In genomic region chr1:10511494-10511885, GRCh38 we compare ENCODE assay signal across 11 cellular contexts. TPM values are rescaled to one million over a fixed set of nuclear protein-coding genes. Genes with fewer than 3 reads are reported as not detected.
DNase-seq lines count a peak whose midpoint lies in the region; ATAC-seq, FAIRE-seq and TF ChIP-seq lines count a peak whose summit lies in the region.
"Had no signal": no experiment of that assay in that cellular context is flagged by ENCODE, and none has a peak within 500 bp of the region (broad histone marks: within the 10 kb centered on the region; RNA-seq: fewer than 3 reads in every experiment).

No MANE protein-coding gene starts in this region.

- H4K20me1 ChIP-seq in OCI-LY3 (ENCODE audit: insufficient read depth, low read length) (peaks cover 69% of the 10 kb centered on the region), K562 (replicated peaks; ENCODE audit: control insufficient read depth, insufficient read depth, low read length) (peaks cover 50% of the 10 kb centered on the region)

- H3K79me2 ChIP-seq in OCI-LY3 (ENCODE audit: low read length) (peaks cover 11% of the 10 kb centered on the region), K562 (ENCODE audit: control insufficient read depth, insufficient read depth, low read length) (peaks cover 93% of the 10 kb centered on the region)

- intact Hi-C loops in K562 (cut with micrococcal nuclease) (loop anchor here (10.0 kb wide), 1 partner anchor 433 kb away; no protein-coding TSS in a partner anchor), natural killer cell (cut with micrococcal nuclease) (loop anchor here (1.0 to 5.0 kb wide), 3 partner anchors 14 to 181 kb away; no protein-coding TSS in a partner anchor)

- TF ChIP-seq POLR2A in K562 (conservative IDR thresholded peaks at IDR 0.05) = no peak

- peak in 1 of 3 donors; percentile 11 for DNase-seq in CD4-positive, CD25-positive, alpha-beta regulatory T cell
- DNase-seq in K562 (ENCODE audit: extremely low read depth in 1 of 4, low spot score in 3 of 4) (peak in 2 of 4 experiments; percentile 41 to 57), natural killer cell (no peak), HTR-8/SVneo (ENCODE audit: insufficient read length, low spot score) (no peak), NCI-H1417 (lab: John Stamatoyannopoulos, UW) (no peak), GM19238 (ENCODE audit: insufficient read length, low spot score) (no peak)
- DNase-seq: NCI-H1092 treated with DMSO at 0.1 percent for 48 hours had no signal

- H3K4me3 ChIP-seq in CD4-positive, CD25-positive, alpha-beta regulatory T cell (ENCODE audit: low read depth, low read length) = peak overlapping the region; percentile 73
- no peak overlapping the region for H3K4me3 ChIP-seq in OCI-LY3 (ENCODE audit: low read length)
- no peak overlapping the region for H3K4me3 ChIP-seq in K562
- H3K4me3 ChIP-seq: GM23338 had no signal

- in situ Hi-C loops in K562 (cut with MboI) = no loop called here

- peak overlapping the region; percentile 87 for H3K27ac ChIP-seq in CD4-positive, CD25-positive, alpha-beta regulatory T cell (ENCODE audit: insufficient read depth, low read length, poor library complexity, severe bottlenecking)
- H3K27ac ChIP-seq in OCI-LY3 (ENCODE audit: low read length) (no peak overlapping the region), K562 (ENCODE audit: extremely low read depth, low read depth, low read length) (peak overlapping the region; percentile 84)

- H3K36me3 Mint-ChIP-seq in CD4-positive, CD25-positive, alpha-beta regulatory T cell = peaks cover 2% of the 10 kb centered on the region
- H3K36me3 Mint-ChIP-seq in natural killer cell = no peaks in the 10 kb centered on the region

- no peak for ATAC-seq in CD4-positive, CD25-positive, alpha-beta regulatory T cell (ENCODE audit: low read depth in 2 of 2)
- ATAC-seq in K562 = peak; percentile 5
- no peak for ATAC-seq in natural killer cell
- no peak for ATAC-seq in GM18907 (IDR thresholded peaks at IDR 0.05; ENCODE audit: unreplicated experiment)
- ATAC-seq: GM23338 had no signal

- H3K4me1 ChIP-seq in CD4-positive, CD25-positive, alpha-beta regulatory T cell (ENCODE audit: control insufficient read depth, insufficient read depth, low read length, poor library complexity, severe bottlenecking) = peaks cover 79% of the 10 kb centered on the region
- H3K4me1 ChIP-seq in OCI-LY3 (ENCODE audit: low read length) (peaks cover 15% of the 10 kb centered on the region), K562 (replicated peaks in 1 of 2; ENCODE audit: control insufficient read depth in 2 of 2, insufficient read depth in 2 of 2, low read length in 2 of 2) (peaks cover 29 to 35% of the 10 kb centered on the region in 2 experiments)

- H3K4me2 ChIP-seq in OCI-LY3 (ENCODE audit: low read length) (peak overlapping the region; percentile 63), K562 (ENCODE audit: insufficient read depth, low read length) (peak overlapping the region; percentile 51)
- H3K4me2 ChIP-seq: GM23338 had no signal

- no peaks in the 10 kb centered on the region for H3K27me3 Mint-ChIP-seq in CD4-positive, CD25-positive, alpha-beta regulatory T cell
- no peaks in the 10 kb centered on the region for H3K27me3 Mint-ChIP-seq in natural killer cell (ENCODE audit: low read depth in 2 of 2)
- H3K27me3 Mint-ChIP-seq: dendritic cell treated with granulocyte-macrophage colony-stimulating factor and Interleukin-4, amounts not matched to agents 40 ng/mL and 50 ng/mL, for 4 days had no signal

- H3K9me1 ChIP-seq in K562 (ENCODE audit: control insufficient read depth, insufficient read depth, low read length) = peaks cover 14% of the 10 kb centered on the region

- H3K36me3 ChIP-seq in CD4-positive, CD25-positive, alpha-beta regulatory T cell (ENCODE audit: control insufficient read depth, insufficient read depth, low read length) = no peaks in the 10 kb centered on the region
- H3K36me3 ChIP-seq in OCI-LY3 (replicated peaks; ENCODE audit: low read depth, low read length) (no peaks in the 10 kb centered on the region), K562 (ENCODE audit: control insufficient read depth, insufficient read depth, low read length) (peaks cover 22% of the 10 kb centered on the region; the same call in 2 of the 3 replicates)

- WGBS in K562 (ENCODE audit: insufficient coverage, low coverage, missing lambda C conversion rate) = 12% methylated on average over 3 of the region's 3 CpGs

- no peak overlapping the region for H3K9ac ChIP-seq in OCI-LY3 (ENCODE audit: low read length)
- peak overlapping the region; percentile 3 to 57; a peak in 2 of 4 replicates for H3K9ac ChIP-seq in K562 (ENCODE audit: insufficient read depth in 1 of 2, low read depth in 2 of 2, low read length in 2 of 2)

- no peaks in the 10 kb centered on the region for H3K9me3 ChIP-seq in CD4-positive, CD25-positive, alpha-beta regulatory T cell (ENCODE audit: control insufficient read depth in 2 of 2, low read length in 2 of 2)
- H3K9me3 ChIP-seq in OCI-LY3 (ENCODE audit: insufficient read depth, low read length) (no peaks in the 10 kb centered on the region), K562 (replicated peaks; ENCODE audit: control insufficient read depth, insufficient read depth, low read depth, low read length) (no peaks in the 10 kb centered on the region)

- CTCF ChIA-PET in K562 (lab: Yijun Ruan, JAX; ENCODE audit: low intra/inter-chr PET ratio) = interaction anchor here (0.7 to 0.9 kb wide), 2 partner anchors 15 to 1082 kb away, joined by 3 read pairs; no protein-coding TSS in a partner anchor

- POLR2A ChIA-PET in K562 (lab: Yijun Ruan, JAX) = interaction anchor here (0.6 to 2.2 kb wide), 5 partner anchors 12 to 470 kb away, joined by 3 to 7 read pairs (median 4); a partner anchor contains a TSS

- H2AFZ ChIP-seq in OCI-LY3 (ENCODE audit: low read depth, low read length) = no peak overlapping the region
- no peak overlapping the region for H2AFZ ChIP-seq in K562 (ENCODE audit: low read depth, low read length)
- H2AFZ ChIP-seq: GM23338 had no signal

- H3K4me1 Mint-ChIP-seq in CD4-positive, CD25-positive, alpha-beta regulatory T cell = peaks cover 38 to 80% (median 58%) of the 10 kb centered on the region in 4 donors
- peaks cover 73 to 77% of the 10 kb centered on the region in 2 donors for H3K4me1 Mint-ChIP-seq in natural killer cell

- TF ChIP-seq RAD21 in K562 (CRISPR knock-in tag; conservative IDR thresholded peaks at IDR 0.05 in 1 of 2, IDR thresholded peaks at IDR 0.05 in 1 of 2) = no peak

- FAIRE-seq in K562 (lab: Jason Lieb, UNC) (no peak), HTR-8/SVneo (lab: Jason Lieb, UNC) (no peak)

- BruUV-seq in K562 (replicated peaks; lab: Mats Ljungman, UMichigan) = no TSS peak

- no peaks in the 10 kb centered on the region for H3K9me3 Mint-ChIP-seq in CD4-positive, CD25-positive, alpha-beta regulatory T cell
- no peaks in the 10 kb centered on the region for H3K9me3 Mint-ChIP-seq in natural killer cell
- H3K9me3 Mint-ChIP-seq: dendritic cell treated with granulocyte-macrophage colony-stimulating factor and Interleukin-4, amounts not matched to agents 40 ng/mL and 50 ng/mL, for 4 days; GM23338 had no signal

- peak overlapping the region; percentile 89 to 94 (median 89) for H3K27ac Mint-ChIP-seq in CD4-positive, CD25-positive, alpha-beta regulatory T cell
- peak overlapping the region; percentile 93 to 96 for H3K27ac Mint-ChIP-seq in natural killer cell
- H3K27ac Mint-ChIP-seq: dendritic cell treated with granulocyte-macrophage colony-stimulating factor and Interleukin-4, amounts not matched to agents 40 ng/mL and 50 ng/mL, for 4 days had no signal

- H3K4me3 Mint-ChIP-seq in CD4-positive, CD25-positive, alpha-beta regulatory T cell = peak overlapping the region; percentile 36 to 85 (median 70)
- H3K4me3 Mint-ChIP-seq in natural killer cell = peak overlapping the region; percentile 83
- H3K4me3 Mint-ChIP-seq: dendritic cell treated with granulocyte-macrophage colony-stimulating factor and Interleukin-4, amounts not matched to agents 40 ng/mL and 50 ng/mL, for 4 days; GM23338 had no signal

- no peak for TF ChIP-seq EP300 in K562 (IDR thresholded peaks at IDR 0.05; ENCODE audit: low read length)

- no peak for TF ChIP-seq CTCF in OCI-LY3 (IDR thresholded peaks at IDR 0.05; ENCODE audit: low read depth, low read length)
- TF ChIP-seq CTCF in K562 (IDR thresholded peaks at IDR 0.05 in 2 of 3, conservative IDR thresholded peaks at IDR 0.05 in 1 of 3; ENCODE audit: insufficient read depth in 2 of 3, low read depth in 1 of 3, low read length in 3 of 3) = no peak
- TF ChIP-seq CTCF in natural killer cell (IDR thresholded peaks at IDR 0.05) = no peak

- no peaks in the 10 kb centered on the region for H3K27me3 ChIP-seq in CD4-positive, CD25-positive, alpha-beta regulatory T cell (ENCODE audit: control insufficient read depth, insufficient read depth, low read length)
- H3K27me3 ChIP-seq in OCI-LY3 (ENCODE audit: low read depth, low read length) (no peaks in the 10 kb centered on the region), K562 (ENCODE audit: control insufficient read depth in 2 of 2, insufficient read depth in 2 of 2, low read length in 2 of 2) (no peaks in the 10 kb centered on the region)

RNA-seq across cellular contexts. Expression of gene PEX14, which starts 36.7 kb away (rescaled TPM):
- total RNA-seq in CD4-positive, CD25-positive, alpha-beta regulatory T cell = 22.4 TPM
- 1 to 10 TPM; 3.5 to 5.2 (median 4.4) TPM for polyA plus RNA-seq in CD4-positive, CD25-positive, alpha-beta regulatory T cell
- 22.7 and 32.6 TPM in 2 replicates for total RNA-seq in K562 (2011; cell fraction: chromatin; rRNA removed; ENCODE audit: low replicate concordance)
- total RNA-seq in K562 (2011; cell fraction: nucleolus; rRNA removed) = 32.9 and 41.0 TPM in 2 replicates
- 27.9 and 28.1 TPM in 2 replicates for total RNA-seq in K562 (2011; cell fraction: nucleoplasm; rRNA removed)
- total RNA-seq in K562 (2014; rRNA removed) (25.7 and 39.1 TPM in 2 replicates), K562 (2014; rRNA removed; fragmentation: Illumina TruSeq; extraction: Trizol) (11.6 and 12.8 TPM in 2 replicates), K562 (2015; rRNA removed; fragmentation: Illumina TruSeq; extraction: Trizol) (20.2 and 22.7 TPM in 2 replicates), K562 (2021) (45.7 and 47.5 TPM in 2 replicates), natural killer cell (10 to 100 TPM; 21.4 to 27.3 (median 24.1) TPM)
- polyA plus RNA-seq in K562 (2011; rRNA removed) (8.0 and 19.6 TPM in 2 replicates), K562 (2014; fragmentation: Illumina TruSeq; extraction: Trizol) (30.2 and 31.2 TPM in 2 replicates), K562 (2014; fragmentation: Nextera tagmentation; extraction: Ambion mirVana) (1 to 10 TPM; 2.6 to 2.9 TPM), K562 (2014; rRNA removed) (25.5 and 27.2 TPM in 2 replicates)
- polyA plus RNA-seq in K562 (2011; cell fraction: cytosol; rRNA removed) = 11.8 and 15.9 TPM in 2 replicates
- polyA plus RNA-seq in K562 (2011; cell fraction: nucleus; rRNA removed) = 22.9 and 28.2 TPM in 2 replicates
- polyA plus RNA-seq in K562 (2012) = 37.1 and 37.2 TPM in 2 replicates
- polyA minus RNA-seq in K562 (2011; rRNA and poly(A)+ RNA removed) = 6.4 and 7.4 TPM in 2 replicates
- 11.3 and 18.9 TPM in 2 replicates for polyA minus RNA-seq in K562 (2011; cell fraction: cytosol; rRNA and poly(A)+ RNA removed)
- polyA minus RNA-seq in K562 (2011; cell fraction: nucleus; rRNA and poly(A)+ RNA removed) = 12.4 and 16.8 TPM in 2 replicates

RNA-seq across cellular contexts. Expression of gene DFFA, which starts 39.2 kb away (rescaled TPM):
- total RNA-seq in CD4-positive, CD25-positive, alpha-beta regulatory T cell = 19.2 TPM
- 10 to 100 TPM; 16.3 to 21.4 (median 18.5) TPM for polyA plus RNA-seq in CD4-positive, CD25-positive, alpha-beta regulatory T cell
- 54.1 and 71.5 TPM in 2 replicates for total RNA-seq in K562 (2011; cell fraction: chromatin; rRNA removed; ENCODE audit: low replicate concordance)
- total RNA-seq in K562 (2011; cell fraction: nucleolus; rRNA removed) = 37.0 and 45.7 TPM in 2 replicates
- total RNA-seq in K562 (2011; cell fraction: nucleoplasm; rRNA removed) = 49.3 and 71.1 TPM in 2 replicates
- 47.0 and 62.9 TPM in 2 replicates for total RNA-seq in K562 (2014; rRNA removed)
- total RNA-seq in K562 (2014; rRNA removed; fragmentation: Illumina TruSeq; extraction: Trizol) = 66.5 and 67.3 TPM in 2 replicates
- 64.2 and 65.3 TPM in 2 replicates for total RNA-seq in K562 (2015; rRNA removed; fragmentation: Illumina TruSeq; extraction: Trizol)
- 74.8 and 78.9 TPM in 2 replicates for total RNA-seq in K562 (2021)
- 47.1 and 57.7 TPM in 2 replicates for polyA plus RNA-seq in K562 (2011; rRNA removed)
- 36.0 and 40.4 TPM in 2 replicates for polyA plus RNA-seq in K562 (2011; cell fraction: cytosol; rRNA removed)
- polyA plus RNA-seq in K562 (2011; cell fraction: nucleus; rRNA removed) = 17.7 and 20.4 TPM in 2 replicates
- polyA plus RNA-seq in K562 (2012) = 29.9 and 45.7 TPM in 2 replicates
- 53.3 and 54.9 TPM in 2 replicates for polyA plus RNA-seq in K562 (2014; fragmentation: Illumina TruSeq; extraction: Trizol)
- polyA plus RNA-seq in K562 (2014; fragmentation: Nextera tagmentation; extraction: Ambion mirVana) = 10 to 100 TPM; 59.2 to 71.7 TPM
- polyA plus RNA-seq in K562 (2014; rRNA removed) = 39.6 and 44.4 TPM in 2 replicates
- 78.7 and 100.0 TPM in 2 replicates for polyA minus RNA-seq in K562 (2011; rRNA and poly(A)+ RNA removed)
- 29.8 and 30.1 TPM in 2 replicates for polyA minus RNA-seq in K562 (2011; cell fraction: cytosol; rRNA and poly(A)+ RNA removed)
- polyA minus RNA-seq in K562 (2011; cell fraction: nucleus; rRNA and poly(A)+ RNA removed) = 7.7 and 12.9 TPM in 2 replicates
- total RNA-seq in natural killer cell = 10 to 100 TPM; 17.5 to 21.8 (median 21.5) TPM
